In the genomic region with DNA sequence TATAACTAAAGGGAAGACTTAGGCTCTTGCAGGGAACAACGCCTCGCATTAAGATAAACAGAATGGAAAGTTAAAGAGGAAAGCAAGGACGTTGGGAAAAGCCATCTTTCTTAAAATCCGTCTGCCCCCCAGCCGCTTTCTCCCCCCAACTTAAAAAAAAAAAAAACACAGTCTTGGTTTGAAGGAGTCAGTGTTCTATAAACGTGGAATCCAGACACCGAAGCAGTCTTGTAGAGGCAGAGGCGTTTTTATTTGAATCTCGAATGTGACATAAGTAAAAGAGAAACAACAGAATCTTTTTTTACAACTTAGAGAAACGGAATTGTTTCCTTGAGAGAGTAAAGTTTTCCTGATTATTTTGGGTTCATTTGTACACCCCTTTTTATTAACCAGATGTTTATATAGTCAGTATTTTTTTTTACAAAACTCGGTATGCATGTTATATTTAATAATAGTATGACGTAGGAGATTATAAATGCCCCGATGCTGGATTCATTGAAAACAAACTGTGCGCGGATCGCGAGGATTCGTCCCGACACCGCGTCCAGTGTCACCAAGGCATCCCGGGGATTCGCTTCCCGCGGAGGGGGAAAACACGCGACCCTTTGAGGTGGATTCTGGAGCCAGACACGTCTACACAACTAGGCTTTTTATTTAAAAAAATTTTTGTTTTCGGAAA, we compare ENCODE assay signal across 8 cellular contexts. TPM values are rescaled to one million over a fixed set of nuclear protein-coding genes. Genes with fewer than 3 reads are reported as not detected.
DNase-seq lines count a peak whose midpoint lies in the region; ATAC-seq, FAIRE-seq and TF ChIP-seq lines count a peak whose summit lies in the region.

No MANE protein-coding gene starts in this region.

- ATAC-seq in HG02610 (IDR thresholded peaks at IDR 0.05; ENCODE audit: unreplicated experiment) (no peak), GM18867 (IDR thresholded peaks at IDR 0.05; ENCODE audit: unreplicated experiment) (no peak), HG03342 (IDR thresholded peaks at IDR 0.05; ENCODE audit: unreplicated experiment) (no peak)

- peaks cover 25% of the 10 kb centered on the region for H3K4me1 ChIP-seq in endothelial cell of umbilical vein (ENCODE audit: control insufficient read depth, extremely low read depth, insufficient read depth, low read length)

- peak overlapping the region; percentile 100 for H3K4me2 ChIP-seq in endothelial cell of umbilical vein (ENCODE audit: insufficient read depth, low read length)

- H3K9me3 Mint-ChIP-seq in nephron progenitor cell = no peaks in the 10 kb centered on the region

- no peaks in the 10 kb centered on the region for H3K79me2 ChIP-seq in endothelial cell of umbilical vein (ENCODE audit: control insufficient read depth, insufficient read depth, low read length)

- no peaks in the 10 kb centered on the region for H3K9me1 ChIP-seq in endothelial cell of umbilical vein (replicated peaks; ENCODE audit: control insufficient read depth, extremely low read depth, insufficient read depth, low read length)

- POLR2A ChIA-PET in endothelial cell of umbilical vein (lab: Charles Lee) = no interaction called here

- peak; percentile 21 for DNase-seq in activated CD4-positive, alpha-beta T cell treated with anti-CD3 and anti-CD28 coated beads for 48 hours
- DNase-seq in activated CD4-positive, alpha-beta T cell treated with anti-CD3 and anti-CD28 coated beads, Interleukin-2, amount 50 U/mL, for 1 hour = no peak
- DNase-seq in SHP77 (lab: John Stamatoyannopoulos, UW) (peak; percentile 34 to 41), endothelial cell of umbilical vein (ENCODE audit: low read depth, low spot score) (peak; percentile 40), nephron progenitor cell (peak; percentile 51)

- no peaks in the 10 kb centered on the region for H3K9me3 ChIP-seq in endothelial cell of umbilical vein (replicated peaks; ENCODE audit: control insufficient read depth, insufficient read depth, low read length)

- H3K36me3 Mint-ChIP-seq in nephron progenitor cell (ENCODE audit: low read depth) = no peaks in the 10 kb centered on the region

- H3K27ac ChIP-seq in endothelial cell of umbilical vein (ENCODE audit: insufficient read depth, low read depth, low read length) = peak overlapping the region; percentile 83

- H3K4me3 ChIP-seq in endothelial cell of umbilical vein (replicated peaks in 1 of 3; ENCODE audit: insufficient read depth in 1 of 3, low read depth in 1 of 3, low read length in 3 of 3) = peak overlapping the region; percentile 74 to 98 (median 94)

- TF ChIP-seq POLR2A in endothelial cell of umbilical vein (IDR thresholded peaks at IDR 0.05; ENCODE audit: low read depth, low read length) = no peak

- peak overlapping the region; percentile 100 for H3K27ac Mint-ChIP-seq in nephron progenitor cell

- H3K27me3 Mint-ChIP-seq in nephron progenitor cell (ENCODE audit: low read depth, poor library complexity) = peaks cover 11% of the 10 kb centered on the region

- peak; percentile 4 for FAIRE-seq in endothelial cell of umbilical vein (lab: Jason Lieb, UNC)

- TF ChIP-seq CTCF in endothelial cell of umbilical vein (IDR thresholded peaks at IDR 0.05; ENCODE audit: extremely low read depth in 1 of 2, insufficient read depth in 1 of 2, low read depth in 1 of 2, low read length in 2 of 2) (no peak), nephron progenitor cell (IDR thresholded peaks at IDR 0.05) (no peak)

- CTCF ChIA-PET in endothelial cell of umbilical vein (lab: Charles Lee) = interaction anchor here (1.0 kb wide), 1 partner anchor 226 kb away, joined by 3 read pairs; no protein-coding TSS in a partner anchor

- BruUV-seq in endothelial cell of umbilical vein (replicated peaks; lab: Mats Ljungman, UMichigan) = no TSS peak

- peaks cover 45% of the 10 kb centered on the region for H3K4me1 Mint-ChIP-seq in nephron progenitor cell

- peak overlapping the region; percentile 61 for H2AFZ ChIP-seq in endothelial cell of umbilical vein (ENCODE audit: low read depth, low read length)

- peak overlapping the region; percentile 99 for H3K4me3 Mint-ChIP-seq in nephron progenitor cell

- intact Hi-C loops in endothelial cell of umbilical vein (cut with micrococcal nuclease) = loop anchor here (1.0 to 5.0 kb wide), 10 partner anchors 60 to 621 kb away; a partner anchor contains a TSS

- no peaks in the 10 kb centered on the region for H4K20me1 ChIP-seq in endothelial cell of umbilical vein (replicated peaks; ENCODE audit: control insufficient read depth, extremely low read depth, insufficient read depth, low read length)

- no peaks in the 10 kb centered on the region for H3K27me3 ChIP-seq in endothelial cell of umbilical vein (ENCODE audit: control insufficient read depth in 2 of 2, insufficient read depth in 2 of 2, low read length in 2 of 2)

- H3K9ac ChIP-seq in endothelial cell of umbilical vein (replicated peaks; ENCODE audit: extremely low read depth, insufficient read depth, low read length) = peak overlapping the region; percentile 86

- dilution Hi-C loops in endothelial cell of umbilical vein (cut with MboI; ENCODE audit: extremely low pct_ligation_motif_present, low sequenced_read_pairs) = no loop called here

- no peaks in the 10 kb centered on the region for H3K36me3 ChIP-seq in endothelial cell of umbilical vein (ENCODE audit: control insufficient read depth in 2 of 2, extremely low read depth in 1 of 2, insufficient read depth in 2 of 2, low read length in 2 of 2)

TF ChIP-seq in endothelial cell of umbilical vein, 7 proteins besides CTCF, POLR2A, EP300 and RAD21:
- TF ChIP-seq POLR2AphosphoS5 (IDR thresholded peaks at IDR 0.05; ENCODE audit: insufficient read depth, low read depth, low read length) = no peak
- TF ChIP-seq EZH2 (IDR thresholded peaks at IDR 0.05; ENCODE audit: borderline replicate concordance, low read depth, low read length, severe bottlenecking) = no peak
- no peak for TF ChIP-seq JUN (IDR thresholded peaks at IDR 0.05; ENCODE audit: borderline replicate concordance, insufficient read depth, insufficient read length, low read depth)
- TF ChIP-seq MYC (IDR thresholded peaks at IDR 0.05; ENCODE audit: low read depth, low read length) = no peak
- TF ChIP-seq GATA2 (IDR thresholded peaks at IDR 0.05; ENCODE audit: insufficient read depth, insufficient read length, low read depth, low read length) = no peak
- TF ChIP-seq FOS (IDR thresholded peaks at IDR 0.05; ENCODE audit: borderline replicate concordance, insufficient read depth, low read length) = no peak
- TF ChIP-seq, protein P1, sequence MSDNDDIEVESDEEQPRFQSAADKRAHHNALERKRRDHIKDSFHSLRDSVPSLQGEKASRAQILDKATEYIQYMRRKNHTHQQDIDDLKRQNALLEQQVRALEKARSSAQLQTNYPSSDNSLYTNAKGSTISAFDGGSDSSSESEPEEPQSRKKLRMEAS (IDR thresholded peaks at IDR 0.05; ENCODE audit: insufficient read depth, insufficient read length) = no peak
TF ChIP-seq in endothelial cell of umbilical vein: peak in this region for 0.

RNA-seq across cellular contexts. Expression of a gene that starts 6.8 kb away (rescaled TPM):
- total RNA-seq in endothelial cell of umbilical vein = 12.1 and 14.4 TPM in 2 replicates
- polyA plus RNA-seq in endothelial cell of umbilical vein = 3.1 and 3.9 TPM in 2 replicates
- 2.9 and 3.3 TPM in 2 replicates for polyA plus RNA-seq in endothelial cell of umbilical vein (2011; cell fraction: cytosol; rRNA removed)
- 7.7 and 12.7 TPM in 2 replicates for polyA plus RNA-seq in endothelial cell of umbilical vein (2011; cell fraction: nucleus; rRNA removed)
- polyA plus RNA-seq in endothelial cell of umbilical vein (2012) = 3.4 and 6.1 TPM in 2 replicates
- 9.7 and 10.4 TPM in 2 replicates for polyA minus RNA-seq in endothelial cell of umbilical vein
- 6.3 TPM for polyA minus RNA-seq in endothelial cell of umbilical vein (2011; cell fraction: cytosol; rRNA and poly(A)+ RNA removed)
- polyA minus RNA-seq in endothelial cell of umbilical vein (2011; cell fraction: nucleus; rRNA and poly(A)+ RNA removed) = 15.2 and 16.1 TPM in 2 replicates
